In genomic region chr9:113589890-113590289, GRCh38 we compare ENCODE assay signal across 8 cellular contexts.
DNase-seq lines count a peak whose midpoint lies in the region; ATAC-seq and TF ChIP-seq lines count a peak whose summit lies in the region.

No MANE protein-coding gene starts in this region.

- peak; percentile 49 for ATAC-seq in CD4-positive, alpha-beta T cell (ENCODE audit: poor library complexity)
- peak; percentile 33 to 40 (median 36) for ATAC-seq in natural killer cell
- ATAC-seq in HG03354 (IDR thresholded peaks at IDR 0.05; ENCODE audit: poor library complexity, severe bottlenecking, unreplicated experiment), result no peak

- H3K9me3 ChIP-seq in CD4-positive, alpha-beta T cell (ENCODE audit: control insufficient read depth, low read length), result no peaks in the 10 kb centered on the region

- peaks cover 34% of the 10 kb centered on the region for H3K36me3 Mint-ChIP-seq in CD4-positive, alpha-beta T cell (ENCODE audit: low read depth)
- no peaks in the 10 kb centered on the region for H3K36me3 Mint-ChIP-seq in natural killer cell

- H3K27me3 ChIP-seq in CD4-positive, alpha-beta T cell (ENCODE audit: control insufficient read depth, insufficient read depth, low read length), result no peaks in the 10 kb centered on the region

- DNase-seq in CD4-positive, alpha-beta T cell, result peak in 1 of 10 experiments; percentile 14
- DNase-seq in LNCaP clone FGC (ENCODE audit: low read depth) (no peak), cardiac fibroblast (ENCODE audit: low read depth in 2 of 2) (peak; percentile 66 to 77), natural killer cell (no peak), DMS79 treated with DMSO at 0.1 percent for 48 hours (lab: John Stamatoyannopoulos, UW) (no peak), hypothalamus (lab: John Stamatoyannopoulos, UW) (no peak), NCI-H2081 treated with DMSO at 0.1 percent for 48 hours (lab: John Stamatoyannopoulos, UW) (no peak)

- H3K4me3 Mint-ChIP-seq in CD4-positive, alpha-beta T cell, result peak overlapping the region; percentile 21
- H3K4me3 Mint-ChIP-seq in natural killer cell, result peak overlapping the region; percentile 71

- POLR2A ChIA-PET in CD4-positive, alpha-beta T cell (lab: Charles Lee), result interaction anchor here (1.3 to 2.7 kb wide), 2 partner anchors 11 to 116 kb away, joined by 3 to 14 read pairs; no protein-coding TSS in a partner anchor

- H3K4me3 ChIP-seq in LNCaP clone FGC (ENCODE audit: low read depth, low read length) (no peak overlapping the region), cardiac fibroblast (replicated peaks in 1 of 2; ENCODE audit: low read depth in 2 of 2, low read length in 2 of 2) (no peak overlapping the region)

- H3K27ac Mint-ChIP-seq in CD4-positive, alpha-beta T cell, result peak overlapping the region; percentile 45
- peak overlapping the region; percentile 89 to 93 for H3K27ac Mint-ChIP-seq in natural killer cell

- no peaks in the 10 kb centered on the region for H3K9me3 Mint-ChIP-seq in CD4-positive, alpha-beta T cell
- H3K9me3 Mint-ChIP-seq in natural killer cell, result no peaks in the 10 kb centered on the region

- no peak overlapping the region for H3K27ac ChIP-seq in CD4-positive, alpha-beta T cell (ENCODE audit: low read depth, low read length)

- no peaks in the 10 kb centered on the region for H3K27me3 Mint-ChIP-seq in CD4-positive, alpha-beta T cell
- H3K27me3 Mint-ChIP-seq in natural killer cell (ENCODE audit: low read depth in 2 of 2), result no peaks in the 10 kb centered on the region

- TF ChIP-seq CTCF in CD4-positive, alpha-beta T cell (IDR thresholded peaks at IDR 0.05), result peak; percentile 71
- peak; percentile 48 for TF ChIP-seq CTCF in LNCaP clone FGC (IDR thresholded peaks at IDR 0.05; ENCODE audit: control insufficient read depth, extremely low read depth, insufficient read depth)
- TF ChIP-seq CTCF in cardiac fibroblast (IDR thresholded peaks at IDR 0.05; ENCODE audit: low read depth, low read length), result peak; percentile 72
- peak; percentile 25 for TF ChIP-seq CTCF in natural killer cell (IDR thresholded peaks at IDR 0.05)

- CTCF ChIA-PET in CD4-positive, alpha-beta T cell (lab: Charles Lee), result interaction anchor here (0.7 to 1.6 kb wide), 6 partner anchors 58 to 316 kb away, joined by 3 to 6 read pairs (median 3); partner anchors contain the start of genes CDC26 and PRPF4

- H3K4me1 Mint-ChIP-seq in CD4-positive, alpha-beta T cell (ENCODE audit: low read depth), result peaks cover 46% of the 10 kb centered on the region
- peaks cover 65 to 81% of the 10 kb centered on the region in 2 donors for H3K4me1 Mint-ChIP-seq in natural killer cell

- intact Hi-C loops in CD4-positive, alpha-beta T cell (cut with DNase I, micrococcal nuclease), result loop anchor here (1.0 to 5.0 kb wide), 3 partner anchors 69 to 318 kb away; no protein-coding TSS in a partner anchor
- intact Hi-C loops in natural killer cell (cut with micrococcal nuclease), result no loop called here

Comparison
In these comparisons a context has a peak if more than half of its experiments do, and no peak if none do; other contexts are left out.
1. DNase-seq: peak in cardiac fibroblast (2 of 2); none in LNCaP clone FGC (single experiment), natural killer cell (single experiment), DMS79 treated with DMSO at 0.1 percent for 48 hours (single experiment), hypothalamus (0 of 51) and NCI-H2081 treated with DMSO at 0.1 percent for 48 hours (single experiment).
2. Peak in every context shown above with its lines, with median percentiles within 50 percentile points of each other: CTCF ChIP-seq.